35 cellular contexts compared by ENCODE assay signal in the genomic region with DNA sequence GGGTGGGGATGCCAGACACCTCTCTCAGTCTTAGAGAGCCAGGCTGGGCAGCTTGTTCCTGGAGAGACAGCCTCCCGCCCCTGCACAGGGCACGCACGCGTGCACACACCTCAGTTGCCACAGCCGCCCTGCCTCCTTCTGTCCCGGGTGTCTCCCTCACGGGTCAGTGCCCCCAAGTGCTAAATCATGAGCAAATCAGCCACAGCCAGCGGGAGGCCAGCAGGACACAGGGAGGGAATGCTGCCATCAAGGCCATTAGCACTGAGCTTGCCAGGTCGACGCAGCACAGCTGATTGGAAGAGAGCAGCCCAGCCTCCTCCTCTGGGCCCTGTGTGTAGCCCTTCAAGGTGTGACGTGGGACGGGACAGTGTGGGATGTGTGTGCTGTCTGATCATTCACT.
DNase-seq lines count a peak whose midpoint lies in the region; ATAC-seq, FAIRE-seq and TF ChIP-seq lines count a peak whose summit lies in the region.
"Had no signal": no experiment of that assay in that cellular context is flagged by ENCODE, and none has a peak within 500 bp of the region (broad histone marks: within the 10 kb centered on the region; RNA-seq: fewer than 3 reads in every experiment).

No MANE protein-coding gene starts in this region.

- no peaks in the 10 kb centered on the region for H3K36me3 ChIP-seq in NT2/D1 (ENCODE audit: insufficient read depth, insufficient read length, low read length)
- no peaks in the 10 kb centered on the region for H3K36me3 ChIP-seq in kidney (ENCODE audit: control insufficient read depth in 1 of 2, insufficient read depth in 2 of 2, low read length in 2 of 2)
- no peaks in the 10 kb centered on the region for H3K36me3 ChIP-seq in pancreas
- H3K36me3 ChIP-seq in endodermal cell (ENCODE audit: control insufficient read depth, insufficient read depth, low read length), result no peaks in the 10 kb centered on the region
- H3K36me3 ChIP-seq: esophagus muscularis mucosa, MG63, SJCRH30, tibial artery had no signal

- H3K9me3 ChIP-seq in NT2/D1 (ENCODE audit: insufficient read depth, low read length) (no peaks in the 10 kb centered on the region), kidney (ENCODE audit: control insufficient read depth in 1 of 2, low read length in 2 of 2) (no peaks in the 10 kb centered on the region), pancreas (no peaks in the 10 kb centered on the region), endodermal cell (ENCODE audit: control insufficient read depth, low read length) (no peaks in the 10 kb centered on the region)
- H3K9me3 ChIP-seq: esophagus muscularis mucosa, MG63, SJCRH30, tibial artery had no signal

- no peaks in the 10 kb centered on the region for H3K36me3 Mint-ChIP-seq in endodermal cell (ENCODE audit: low read depth)
- H3K36me3 Mint-ChIP-seq: activated naive CD4-positive, alpha-beta T cell treated with anti-CD3 and anti-CD28 coated beads, Interleukin-2, amount 50 U/mL, for 72 hours; CD4-positive, alpha-beta memory T cell; IgD-negative memory B cell; naive thymus-derived CD8-positive, alpha-beta T cell; stimulated activated naive B cell treated with anti-CD40 and anti-IgM and Interleukin-4, amounts not matched to agents 10 μg/mL and 1 μg/mL and 100 μg/mL, for 72 hours had no signal

- no peak for FAIRE-seq in kidney (lab: Jason Lieb, UNC)
- FAIRE-seq in pancreas (lab: Jason Lieb, UNC), result no peak
- FAIRE-seq: astrocyte, colon, frontal cortex, G401.6, islet of Langerhans had no signal

- peak overlapping the region; percentile 26 for H3K9ac ChIP-seq in NT2/D1 (ENCODE audit: insufficient read length, low read depth)
- no peak overlapping the region for H3K9ac ChIP-seq in kidney (ENCODE audit: low read length in 2 of 2)
- no peak overlapping the region for H3K9ac ChIP-seq in endodermal cell (ENCODE audit: extremely low read depth, low read length, poor library complexity, severe bottlenecking)

- H3K27me3 Mint-ChIP-seq in endodermal cell (ENCODE audit: insufficient read depth), result no peaks in the 10 kb centered on the region

- in situ Hi-C loops in G401 (cut with HindIII; ENCODE audit: low sequenced_read_pairs), result no loop called here

- ATAC-seq in pancreas, result peak; percentile 69 to 89 (median 72)
- no peak for ATAC-seq in GM19455 (IDR thresholded peaks at IDR 0.05; ENCODE audit: unreplicated experiment)
- ATAC-seq: activated naive CD4-positive, alpha-beta T cell treated with anti-CD3 and anti-CD28 coated beads, Interleukin-2, amount 50 U/mL, for 72 hours; effector memory CD8-positive, alpha-beta T cell; naive thymus-derived CD8-positive, alpha-beta T cell had no signal

- H3K4me1 Mint-ChIP-seq in endodermal cell, result peaks cover 14% of the 10 kb centered on the region

- no peak overlapping the region for H3K4me3 ChIP-seq in NT2/D1 (ENCODE audit: insufficient read length, low read depth)
- H3K4me3 ChIP-seq in kidney (ENCODE audit: low read length in 2 of 2), result no peak overlapping the region
- H3K4me3 ChIP-seq in pancreas, result no peak overlapping the region
- no peak overlapping the region for H3K4me3 ChIP-seq in endodermal cell (ENCODE audit: low read length)
- H3K4me3 ChIP-seq: esophagus muscularis mucosa, MG63, PC-9, SJCRH30, smooth muscle cell, tibial artery had no signal

- H3K4me3 Mint-ChIP-seq in endodermal cell, result no peak overlapping the region
- H3K4me3 Mint-ChIP-seq: activated T-helper 1 cell treated with anti-CD3 and anti-CD28 coated beads, Interleukin-12 subunit alpha, Interleukin-12 subunit beta, Interleukin-2, Interleukin-4 antibody, amounts not matched to agents 30 ng/mL and 10 ng/mL and 1 ng/mL, durations not matched to agents 14 hours and 24 hours and 36 hours; CD4-positive, alpha-beta memory T cell; effector memory CD8-positive, alpha-beta T cell; IgD-negative memory B cell; stimulated activated naive B cell treated with anti-CD40 and anti-IgM and Interleukin-4, amounts not matched to agents 10 μg/mL and 1 μg/mL and 100 μg/mL, for 72 hours; T-helper 1 cell treated with Interleukin-12 subunit alpha and Interleukin-12 subunit beta and Interleukin-4 antibody, amounts not matched to agents 30 μg/mL and 1 μg/mL, for 36 hours had no signal

- H3K27ac Mint-ChIP-seq in endodermal cell, result no peak overlapping the region
- H3K27ac Mint-ChIP-seq: activated naive CD4-positive, alpha-beta T cell treated with anti-CD3 and anti-CD28 coated beads, Interleukin-2, amount 50 U/mL, for 72 hours; activated T-helper 1 cell treated with anti-CD3 and anti-CD28 coated beads, Interleukin-12 subunit alpha, Interleukin-12 subunit beta, Interleukin-2, Interleukin-4 antibody, amounts not matched to agents 30 ng/mL and 10 ng/mL and 1 ng/mL, durations not matched to agents 14 hours and 24 hours and 36 hours; CD4-positive, alpha-beta memory T cell; effector memory CD8-positive, alpha-beta T cell; IgD-negative memory B cell; naive thymus-derived CD8-positive, alpha-beta T cell; progenitor cell of endocrine pancreas; stimulated activated naive B cell treated with anti-CD40 and anti-IgM and Interleukin-4, amounts not matched to agents 10 μg/mL and 1 μg/mL and 100 μg/mL, for 72 hours; T-helper 1 cell treated with Interleukin-12 subunit alpha and Interleukin-12 subunit beta and Interleukin-4 antibody, amounts not matched to agents 30 μg/mL and 1 μg/mL, for 36 hours had no signal

- H3K27ac ChIP-seq in kidney (ENCODE audit: low read depth in 2 of 2, low read length in 2 of 2), result no peak overlapping the region
- no peak overlapping the region for H3K27ac ChIP-seq in pancreas
- H3K27ac ChIP-seq in endodermal cell (ENCODE audit: low read depth, low read length), result no peak overlapping the region
- H3K27ac ChIP-seq: esophagus muscularis mucosa, PC-9, SJCRH30, tibial artery had no signal

- DNase-seq in G401 (ENCODE audit: low spot score), result peak; percentile 73
- no peak for DNase-seq in NT2/D1 (ENCODE audit: low read depth, low spot score)
- DNase-seq in kidney, result peak; percentile 92
- peak in 4 of 6 donors; percentile 35 to 80 (median 50) for DNase-seq in pancreas
- DNase-seq in stimulated activated naive CD4-positive, alpha-beta T cell (lab: John Stamatoyannopoulos, UW), result no peak
- DNase-seq in endodermal cell, result no peak
- DNase-seq in NCI-H2081 (lab: John Stamatoyannopoulos, UW), result no peak
- DNase-seq: activated CD4-positive, alpha-beta T cell treated with anti-CD3 and anti-CD28 coated beads, Interleukin-2, amount 50 U/mL, for 1 hour; CD4-positive, alpha-beta memory T cell; DMS153; effector memory CD8-positive, alpha-beta T cell; H7; hippocampal formation; mesenchymal stem cell; MG63; naive thymus-derived CD8-positive, alpha-beta T cell; NCI-H146; NCI-H82; PC-9; SJCRH30; stimulated activated naive B cell treated with anti-CD40 and anti-IgM and Interleukin-4, amounts not matched to agents 10 μg/mL and 1 μg/mL and 100 μg/mL, for 72 hours; tibial artery had no signal

- peaks cover 3% of the 10 kb centered on the region for H3K4me1 ChIP-seq in NT2/D1 (ENCODE audit: insufficient read depth, insufficient read length)
- peaks cover 4 to 6% of the 10 kb centered on the region in 2 donors for H3K4me1 ChIP-seq in kidney (ENCODE audit: control insufficient read depth in 1 of 2, insufficient read depth in 1 of 2, low read depth in 1 of 2, low read length in 2 of 2)
- H3K4me1 ChIP-seq in pancreas, result no peaks in the 10 kb centered on the region
- H3K4me1 ChIP-seq in endodermal cell (ENCODE audit: control insufficient read depth, insufficient read depth, low read length), result peaks cover 6% of the 10 kb centered on the region
- H3K4me1 ChIP-seq: esophagus muscularis mucosa, SJCRH30, tibial artery had no signal

- TF ChIP-seq CTCF in kidney (IDR thresholded peaks at IDR 0.05; ENCODE audit: borderline replicate concordance, extremely low read depth, insufficient read depth), result no peak
- no peak for TF ChIP-seq CTCF in pancreas (IDR thresholded peaks at IDR 0.05)
- no peak for TF ChIP-seq CTCF in endodermal cell (conservative IDR thresholded peaks at IDR 0.05)

- no peaks in the 10 kb centered on the region for H3K9me3 Mint-ChIP-seq in endodermal cell
- H3K9me3 Mint-ChIP-seq: naive thymus-derived CD8-positive, alpha-beta T cell had no signal

- H3K27me3 ChIP-seq in NT2/D1 (ENCODE audit: insufficient read depth, insufficient read length) (no peaks in the 10 kb centered on the region), pancreas (no peaks in the 10 kb centered on the region), endodermal cell (ENCODE audit: control insufficient read depth, insufficient read depth, low read length, poor library complexity, severe bottlenecking) (no peaks in the 10 kb centered on the region)
- H3K27me3 ChIP-seq: esophagus muscularis mucosa, MG63 had no signal

- WGBS in pancreas, 2 donors, result 14 to 20% methylated on average over 12 of the region's 12 CpGs
- WGBS in endodermal cell (ENCODE audit: insufficient coverage in 1 of 2, insufficient read length in 1 of 2), 2 experiments, result 76 to 83% methylated on average over 8 to 12 of the region's 12 CpGs

- intact Hi-C loops in kidney (cut with DNase I) (no loop called here), pancreas (cut with DNase I) (no loop called here)

Comparison
In these comparisons a context has a peak if more than half of its experiments do, and no peak if none do; other contexts are left out.
1. DNase-seq: peak in G401 (single experiment), kidney (single experiment) and pancreas (4 of 6); none in NT2/D1 (single experiment), stimulated activated naive CD4-positive, alpha-beta T cell (0 of 6), endodermal cell (single experiment) and NCI-H2081 (0 of 2).